Comparison of ENCODE assay signal across 8 cellular contexts in the genomic region with DNA sequence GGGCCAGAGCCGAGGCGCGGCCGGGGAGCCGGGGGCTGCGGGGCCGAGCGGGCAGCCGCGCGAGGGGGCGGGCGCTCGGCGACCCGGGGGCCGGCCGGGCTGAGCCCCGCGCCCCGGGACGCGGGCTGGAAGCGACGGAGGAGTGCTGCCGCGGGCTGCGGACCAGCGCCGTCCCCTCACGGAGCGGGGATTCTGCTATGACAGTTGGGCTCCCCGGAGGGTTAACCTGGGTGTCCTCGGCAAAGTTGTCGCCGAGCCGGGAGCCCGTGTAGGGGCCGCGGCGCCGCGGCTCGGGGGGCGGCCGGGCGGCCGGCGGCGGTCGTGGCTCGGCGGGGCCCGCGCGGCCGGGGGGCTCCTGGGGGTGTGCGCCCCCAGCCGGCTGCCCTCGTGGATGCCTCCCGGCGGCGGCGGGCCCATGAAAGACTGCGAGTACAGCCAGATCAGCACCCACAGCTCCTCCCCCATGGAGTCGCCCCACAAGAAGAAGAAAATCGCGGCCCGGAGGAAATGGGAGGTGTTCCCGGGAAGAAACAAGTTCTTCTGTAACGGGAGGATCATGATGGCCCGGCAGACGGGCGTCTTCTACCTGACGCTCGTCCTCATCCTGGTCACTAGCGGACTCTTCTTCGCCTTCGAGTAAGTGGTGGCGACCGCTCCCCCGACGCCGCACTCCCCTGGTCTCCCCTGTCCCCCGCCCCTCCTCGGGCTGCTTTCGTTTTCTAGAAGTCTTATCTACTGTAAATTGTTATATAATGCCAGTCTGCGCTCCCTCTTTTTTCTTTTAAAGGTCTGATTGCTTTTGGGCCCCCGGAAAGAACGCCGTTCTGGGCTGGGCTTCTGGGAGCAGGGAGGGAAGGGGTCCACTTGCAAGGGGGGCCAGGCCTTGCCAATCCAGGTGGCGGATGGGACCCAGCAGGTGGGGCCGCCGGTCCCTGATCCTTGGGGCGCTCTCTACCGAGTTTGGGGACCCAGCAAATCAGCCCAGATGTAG. TPM values are rescaled to one million over a fixed set of nuclear protein-coding genes. Genes with fewer than 3 reads are reported as not detected.
DNase-seq lines count a peak whose midpoint lies in the region; ATAC-seq and TF ChIP-seq lines count a peak whose summit lies in the region.

No MANE protein-coding gene starts in this region.

- CTCF ChIA-PET in AG04450 (lab: Charles Lee) = interaction anchor here (1.3 kb wide), 1 partner anchor 10 kb away, joined by 3 read pairs; no protein-coding TSS in a partner anchor
- CTCF ChIA-PET in activated naive CD4-positive, alpha-beta T cell treated with anti-CD3 and anti-CD28 coated beads for 36 hours (lab: Charles Lee) = no interaction called here

- peak; percentile 21; the same call in 1 of the 2 replicates for TF ChIP-seq CTCF in AG04450 (IDR thresholded peaks at IDR 0.05; ENCODE audit: low read depth, low read length)

- DNase-seq in AG04450 (ENCODE audit: low read depth, low spot score) (peak; percentile 10), RPMI8226 (peak; percentile 71), globus pallidus (ENCODE audit: low spot score) (peak; percentile 70), nucleus accumbens (lab: John Stamatoyannopoulos, UW) (peak in 47 of 56 donors; percentile 8 to 77 (median 42))
- peak; percentile 58 for DNase-seq in activated naive CD4-positive, alpha-beta T cell treated with anti-CD3 and anti-CD28 coated beads for 36 hours

- peaks cover 10% of the 10 kb centered on the region for H3K4me1 ChIP-seq in thymus (ENCODE audit: control insufficient read depth, insufficient read depth, low read length)

- H3K9me3 ChIP-seq in AG04450 (ENCODE audit: control insufficient read depth, insufficient read depth, low read length) (no peaks in the 10 kb centered on the region; the same call in 1 of the 2 replicates), thymus (ENCODE audit: control insufficient read depth) (no peaks in the 10 kb centered on the region)

- H3K36me3 Mint-ChIP-seq in activated naive CD4-positive, alpha-beta T cell treated with anti-CD3 and anti-CD28 coated beads for 36 hours (ENCODE audit: low read depth) = peaks cover 4% of the 10 kb centered on the region

- peak overlapping the region; percentile 79 for H3K4me3 Mint-ChIP-seq in activated naive CD4-positive, alpha-beta T cell treated with anti-CD3 and anti-CD28 coated beads for 36 hours

- H3K27ac Mint-ChIP-seq in activated naive CD4-positive, alpha-beta T cell treated with anti-CD3 and anti-CD28 coated beads for 36 hours = peak overlapping the region; percentile 63

- WGBS in thymus = 2% methylated on average over 96 of the region's 96 CpGs

- H3K27me3 Mint-ChIP-seq in activated naive CD4-positive, alpha-beta T cell treated with anti-CD3 and anti-CD28 coated beads for 36 hours (ENCODE audit: low read depth) = peaks cover 12% of the 10 kb centered on the region

- no peaks in the 10 kb centered on the region for H3K9me3 Mint-ChIP-seq in activated naive CD4-positive, alpha-beta T cell treated with anti-CD3 and anti-CD28 coated beads for 36 hours

- H3K4me3 ChIP-seq in AG04450 (ENCODE audit: low read depth, low read length) (peak overlapping the region; percentile 87), thymus (ENCODE audit: low read length) (peak overlapping the region; percentile 79)

- H3K36me3 ChIP-seq in thymus (ENCODE audit: control insufficient read depth, insufficient read depth) = no peaks in the 10 kb centered on the region

- POLR2A ChIA-PET in AG04450 (lab: Yijun Ruan, JAX) = no interaction called here

- H3K27me3 ChIP-seq in AG04450 (ENCODE audit: control insufficient read depth, insufficient read depth, low read length) = no peaks in the 10 kb centered on the region
- H3K27me3 ChIP-seq in thymus (ENCODE audit: control insufficient read depth, insufficient read depth) = peaks cover 3% of the 10 kb centered on the region

- H3K27ac ChIP-seq in AG04450 (ENCODE audit: low read depth, low read length) (no peak overlapping the region), thymus (ENCODE audit: low read depth) (peak overlapping the region; percentile 80)

- ATAC-seq in GM18868 (IDR thresholded peaks at IDR 0.05; ENCODE audit: unreplicated experiment) = peak; percentile 28
- ATAC-seq in HG03159 (IDR thresholded peaks at IDR 0.05; ENCODE audit: unreplicated experiment) = peak; percentile 17

- intact Hi-C loops in activated naive CD4-positive, alpha-beta T cell treated with anti-CD3 and anti-CD28 coated beads for 36 hours (cut with micrococcal nuclease) = loop anchor here (2.0 to 10.0 kb wide), 5 partner anchors 47 to 1483 kb away; no protein-coding TSS in a partner anchor

- peaks cover 33% of the 10 kb centered on the region for H3K4me1 Mint-ChIP-seq in activated naive CD4-positive, alpha-beta T cell treated with anti-CD3 and anti-CD28 coated beads for 36 hours (ENCODE audit: low read depth)

RNA-seq across cellular contexts. Expression of gene ZDHHC14, which starts 0.9 kb away (rescaled TPM):
- polyA plus RNA-seq in AG04450 (2011; rRNA removed) (2.1 and 2.2 TPM in 2 replicates), thymus (7.5 TPM)
- polyA minus RNA-seq in AG04450 (2011; rRNA and poly(A)+ RNA removed) = 1.0 and 1.7 TPM in 2 replicates
- 1 to 10 TPM; 1.1 to 1.2 TPM for total RNA-seq in activated naive CD4-positive, alpha-beta T cell treated with anti-CD3 and anti-CD28 coated beads for 36 hours

RNA-seq across cellular contexts. Expression of gene TMEM242, which starts 58.6 kb away (rescaled TPM):
- polyA plus RNA-seq in AG04450 (2011; rRNA removed) (6.8 and 8.6 TPM in 2 replicates), thymus (9.6 TPM)
- polyA minus RNA-seq in AG04450 (2011; rRNA and poly(A)+ RNA removed) = 2.7 and 3.5 TPM in 2 replicates
- total RNA-seq in activated naive CD4-positive, alpha-beta T cell treated with anti-CD3 and anti-CD28 coated beads for 36 hours = 10 to 100 TPM in 1 of 2 experiments, 1 to 10 TPM in 1; 9.3 to 10.3 TPM

Comparison
In these comparisons a context has a peak if more than half of its experiments do, and no peak if none do; other contexts are left out.
1. DNase-seq: peak in every context shown above with its lines; median percentile 71 in RPMI8226; 70 in globus pallidus; 58 in activated naive CD4-positive, alpha-beta T cell treated with anti-CD3 and anti-CD28 coated beads for 36 hours; 42 in nucleus accumbens; 10 in AG04450.